8 cellular contexts compared by ENCODE assay signal in genomic region chr9:130712564-130713285, GRCh38. TPM values are rescaled to one million over a fixed set of nuclear protein-coding genes. Genes with fewer than 3 reads are reported as not detected.
DNase-seq lines count a peak whose midpoint lies in the region; ATAC-seq and TF ChIP-seq lines count a peak whose summit lies in the region.

No MANE protein-coding gene starts in this region.

- H3K9me3 ChIP-seq in ES-I3 (ENCODE audit: control insufficient read depth, insufficient read depth, low read length) (no peaks in the 10 kb centered on the region), H9 (ENCODE audit: control insufficient read depth, low read depth, low read length) (no peaks in the 10 kb centered on the region), neural cell (ENCODE audit: low read length) (no peaks in the 10 kb centered on the region)

- H4K91ac ChIP-seq in H9 (ENCODE audit: insufficient read length, low read depth, low read length), result no peak overlapping the region

- TF ChIP-seq POLR2A in Raji (IDR thresholded peaks at IDR 0.05; ENCODE audit: insufficient read depth, low read depth, low read length), result peak; percentile 61

- no peaks in the 10 kb centered on the region for H3K9me3 Mint-ChIP-seq in H9
- no peaks in the 10 kb centered on the region for H3K9me3 Mint-ChIP-seq in stimulated activated naive CD8-positive, alpha-beta T cell treated with anti-CD3 and anti-CD28 coated beads, Interleukin-15, amount 100 ng/mL, for 72 hours

- H2AFZ ChIP-seq in H9 (ENCODE audit: low read length), result no peak overlapping the region
- peak overlapping the region; percentile 80 for H2AFZ ChIP-seq in neural cell (ENCODE audit: low read depth, low read length)

- H2BK15ac ChIP-seq in H9 (ENCODE audit: low read depth, low read length), result no peak overlapping the region

- peaks cover 5% of the 10 kb centered on the region; the same call in 1 of the 2 replicates for H3K79me2 ChIP-seq in H9 (ENCODE audit: insufficient read depth, low read length)
- H3K79me2 ChIP-seq in neural cell (replicated peaks; ENCODE audit: insufficient read depth, low read length), result peaks cover 42% of the 10 kb centered on the region

- peak overlapping the region; percentile 89 for H3K4me3 ChIP-seq in fibroblast of villous mesenchyme (ENCODE audit: low read depth, low read length)
- H3K4me3 ChIP-seq in neural cell (ENCODE audit: low read length), result peak overlapping the region; percentile 95

- peak overlapping the region; percentile 77 for H3K27ac ChIP-seq in H9 (ENCODE audit: insufficient read length, low read depth, low read length)
- H3K27ac ChIP-seq in neural cell (ENCODE audit: low read length), result peak overlapping the region; percentile 95

- no peaks in the 10 kb centered on the region for H3K9me2 ChIP-seq in neural cell (ENCODE audit: insufficient read depth, low read length)

- H4K20me1 ChIP-seq in H9 (ENCODE audit: control insufficient read depth, insufficient read depth, insufficient read length) (no peaks in the 10 kb centered on the region), neural cell (ENCODE audit: insufficient read depth) (peaks cover 6% of the 10 kb centered on the region)

- peaks cover 0 to 3% (median 0%) of the 10 kb centered on the region in 3 experiments; a peak in 1 of 7 replicates for H3K36me3 Mint-ChIP-seq in H9 (ENCODE audit: insufficient read depth in 1 of 3, low read depth in 3 of 3)

- H3K4me1 Mint-ChIP-seq in H9, result peaks cover 23 to 24% of the 10 kb centered on the region in 2 experiments
- peaks cover 28% of the 10 kb centered on the region for H3K4me1 Mint-ChIP-seq in stimulated activated naive CD8-positive, alpha-beta T cell treated with anti-CD3 and anti-CD28 coated beads, Interleukin-15, amount 100 ng/mL, for 72 hours

- H3K27me3 ChIP-seq in H9 (ENCODE audit: insufficient read depth, low read length) (no peaks in the 10 kb centered on the region), neural cell (ENCODE audit: insufficient read depth, low read depth, low read length) (no peaks in the 10 kb centered on the region)

- WGBS in H9 (ENCODE audit: extremely low coverage, insufficient read length, low lambda C conversion rate), result no CpG with 5 or more reads among the region's 68 CpGs

- TF ChIP-seq EP300 in neural cell (conservative IDR thresholded peaks at IDR 0.05; ENCODE audit: poor library complexity, severe bottlenecking), result no peak

- H3K23me2 ChIP-seq in H9 (ENCODE audit: insufficient read length, low read depth, low read length, poor library complexity, severe bottlenecking), result peaks cover 5% of the 10 kb centered on the region

- H2BK12ac ChIP-seq in H9 (ENCODE audit: insufficient read length, low read depth, low read length), result peak overlapping the region; percentile 96

- no peaks in the 10 kb centered on the region for H3F3A ChIP-seq in neural cell (ENCODE audit: insufficient read depth, low read length, poor library complexity, severe bottlenecking)

- H2BK120ac ChIP-seq in H9 (ENCODE audit: low read depth, low read length, poor library complexity, severe bottlenecking), result peak overlapping the region; percentile 94

- H3K27ac Mint-ChIP-seq in H9, result peak overlapping the region; percentile 87 to 96 (median 90); a peak in 6 of 7 replicates
- peak overlapping the region; percentile 95 to 96 for H3K27ac Mint-ChIP-seq in stimulated activated naive CD8-positive, alpha-beta T cell treated with anti-CD3 and anti-CD28 coated beads, Interleukin-15, amount 100 ng/mL, for 72 hours

- no peak overlapping the region for H3K4ac ChIP-seq in H9 (ENCODE audit: low read depth, low read length)

- peak; percentile 22 for TF ChIP-seq RAD21 in neural cell (conservative IDR thresholded peaks at IDR 0.05)

- no peak overlapping the region for H3K23ac ChIP-seq in H9 (ENCODE audit: insufficient read length, low read depth, low read length)

- peak; percentile 97 for ATAC-seq in stimulated activated naive CD8-positive, alpha-beta T cell treated with anti-CD3 and anti-CD28 coated beads, Interleukin-15, amount 100 ng/mL, for 72 hours

- no peaks in the 10 kb centered on the region for H3K27me3 Mint-ChIP-seq in H9 (ENCODE audit: low read depth)
- no peaks in the 10 kb centered on the region for H3K27me3 Mint-ChIP-seq in stimulated activated naive CD8-positive, alpha-beta T cell treated with anti-CD3 and anti-CD28 coated beads, Interleukin-15, amount 100 ng/mL, for 72 hours

- no peak overlapping the region for H2AK5ac ChIP-seq in H9 (ENCODE audit: insufficient read length, low read length)

- no peak overlapping the region for H3T11ph ChIP-seq in H9 (ENCODE audit: low read length)

- 0 out of 2 replicates have a peak, but pooled peaks cover 3% of the 10 kb centered on the region for H3K4me1 ChIP-seq in ES-I3 (ENCODE audit: insufficient read depth, low read length)
- H3K4me1 ChIP-seq in H9 (ENCODE audit: insufficient read depth, low read length), result peaks cover 7% of the 10 kb centered on the region; the same call in 1 of the 2 replicates

- H3K79me1 ChIP-seq in H9 (ENCODE audit: insufficient read depth, low read depth, low read length, poor library complexity, severe bottlenecking), result peaks cover 3% of the 10 kb centered on the region

- H3K9ac ChIP-seq in ES-I3 (ENCODE audit: low read depth, low read length) (peak overlapping the region; percentile 99), H9 (ENCODE audit: extremely low read depth, insufficient read length, low read length) (peak overlapping the region; percentile 77), neural cell (ENCODE audit: low read length) (peak overlapping the region; percentile 91)

- DNase-seq in H9, result peak; percentile 99
- peak; percentile 99 for DNase-seq in M059J (ENCODE audit: low read depth)
- peak; percentile 86 for DNase-seq in activated gamma-delta T cell (lab: John Stamatoyannopoulos, UW)
- DNase-seq in fibroblast of villous mesenchyme (ENCODE audit: low read depth), result peak; percentile 98
- peak; percentile 97 to 98 for DNase-seq in stimulated activated naive CD8-positive, alpha-beta T cell treated with anti-CD3 and anti-CD28 coated beads, Interleukin-15, amount 100 ng/mL, for 72 hours

- H3K4me2 ChIP-seq in H9 (ENCODE audit: insufficient read depth, insufficient read length, low read length) (peak overlapping the region; percentile 89), neural cell (ENCODE audit: low read length) (no peak overlapping the region)

- no peak overlapping the region for H2BK5ac ChIP-seq in H9 (ENCODE audit: insufficient read length, low read length)

- no peak overlapping the region for H2BK20ac ChIP-seq in H9 (ENCODE audit: low read depth, low read length, poor library complexity, severe bottlenecking)

- peak overlapping the region; percentile 100 for H3K14ac ChIP-seq in H9 (ENCODE audit: insufficient read depth, low read length)

- H3K56ac ChIP-seq in H9 (ENCODE audit: insufficient read length, low read depth, low read length), result no peak overlapping the region

- H3K18ac ChIP-seq in H9 (ENCODE audit: insufficient read length, low read depth, low read length), result peak overlapping the region; percentile 100

- H3K4me3 Mint-ChIP-seq in H9, result peak overlapping the region; percentile 90 to 96
- peak overlapping the region; percentile 95 to 97 for H3K4me3 Mint-ChIP-seq in stimulated activated naive CD8-positive, alpha-beta T cell treated with anti-CD3 and anti-CD28 coated beads, Interleukin-15, amount 100 ng/mL, for 72 hours

- H4K8ac ChIP-seq in H9 (replicated peaks; ENCODE audit: insufficient read length, low read depth, low read length), result no peak overlapping the region

- no peak overlapping the region for H4K5ac ChIP-seq in H9 (ENCODE audit: insufficient read length, low read depth, low read length)

- no peaks in the 10 kb centered on the region for H3K36me3 ChIP-seq in ES-I3 (ENCODE audit: insufficient read depth, low read length)
- no peaks in the 10 kb centered on the region for H3K36me3 ChIP-seq in neural cell (ENCODE audit: insufficient read depth, low read length)

- TF ChIP-seq CTCF in H9 (conservative IDR thresholded peaks at IDR 0.05), result no peak
- TF ChIP-seq CTCF in fibroblast of villous mesenchyme (IDR thresholded peaks at IDR 0.05; ENCODE audit: insufficient read depth, low read depth, low read length), result no peak
- TF ChIP-seq CTCF in neural cell (IDR thresholded peaks at IDR 0.05; ENCODE audit: poor library complexity, severe bottlenecking), result no peak

TF ChIP-seq in neural cell, 6 proteins besides CTCF, POLR2A, EP300 and RAD21 (continues in another document):
- peak; percentile 80 for TF ChIP-seq TAF1 (IDR thresholded peaks at IDR 0.05; ENCODE audit: low read depth)
- TF ChIP-seq SMC3 (conservative IDR thresholded peaks at IDR 0.05; ENCODE audit: poor library complexity), result no peak
- peak; percentile 59 for TF ChIP-seq MXI1 (conservative IDR thresholded peaks at IDR 0.05; ENCODE audit: poor library complexity, severe bottlenecking)
- peak; percentile 74 for TF ChIP-seq REST (IDR thresholded peaks at IDR 0.05; ENCODE audit: borderline replicate concordance)

RNA-seq across cellular contexts. Expression of gene EXOSC2, which starts 19.1 kb away (rescaled TPM):
- total RNA-seq in H9 (2021), result 92.0 and 94.5 TPM in 2 replicates
- 27.4 and 44.1 TPM in 2 replicates for total RNA-seq in M059J (2014; rRNA removed; shearing (Covaris generic))
- 19.3 and 32.8 TPM in 2 replicates for total RNA-seq in fibroblast of villous mesenchyme
- polyA plus RNA-seq in neural cell, result 36.3 and 43.6 TPM in 2 replicates
- 48.7 and 49.4 TPM in 2 replicates for polyA minus RNA-seq in neural cell

RNA-seq across cellular contexts. Expression of gene PRDM12, which starts 48.3 kb away (rescaled TPM):
- total RNA-seq in H9 (2021) (not detected in 2 replicates), fibroblast of villous mesenchyme (not detected in 2 replicates)
- total RNA-seq in M059J (2014; rRNA removed; shearing (Covaris generic)), result not detected in 2 replicates
- polyA plus RNA-seq in neural cell, result 0.17 TPM in 1 of 2 replicates, not detected in the other
- polyA minus RNA-seq in neural cell, result 0.49 TPM in 1 of 2 replicates, not detected in the other

Comparison
In these comparisons a context has a peak if more than half of its experiments do, and no peak if none do; other contexts are left out.
1. Peak in every context shown above with its lines: DNase-seq, ATAC-seq, H3K4me3 ChIP-seq and H3K27ac ChIP-seq.